26 cellular contexts compared by ENCODE assay signal in genomic region chr3:16118396-16118795, GRCh38. TPM values are rescaled to one million over a fixed set of nuclear protein-coding genes. Genes with fewer than 3 reads are reported as not detected.
"Had no signal": no experiment of that assay in that cellular context is flagged by ENCODE, and none has a peak within 500 bp of the region (broad histone marks: within the 10 kb centered on the region; RNA-seq: fewer than 3 reads in every experiment).

No MANE protein-coding gene starts in this region.

- H3K36me3 ChIP-seq: neutrophil, spleen, tibial artery, upper lobe of left lung, uterus had no signal

- H3K4me1 ChIP-seq: foreskin keratinocyte, upper lobe of left lung, uterus had no signal

- H3K27ac ChIP-seq: foreskin keratinocyte, hepatocyte, neutrophil, spleen, tibial artery, upper lobe of left lung, uterus had no signal

- H3K4me2 ChIP-seq: hepatocyte had no signal

- H3K4me3 Mint-ChIP-seq: endodermal cell; naive B cell; nephron; stimulated activated memory B cell treated with anti-CD40 and anti-IgM and Interleukin-4, amounts not matched to agents 10 μg/mL and 1 μg/mL and 100 μg/mL, for 72 hours; stimulated activated naive CD8-positive, alpha-beta T cell treated with anti-CD3 and anti-CD28 coated beads, Interleukin-15, Interleukin-2, amounts not matched to agents 100 ng/mL and 50 ng/mL, for 24 hours had no signal

- H3K27ac Mint-ChIP-seq: endodermal cell; naive B cell; nephron; stimulated activated memory B cell treated with anti-CD40 and anti-IgM and Interleukin-4, amounts not matched to agents 10 μg/mL and 1 μg/mL and 100 μg/mL, for 72 hours; stimulated activated naive CD8-positive, alpha-beta T cell treated with anti-CD3 and anti-CD28 coated beads, Interleukin-15, Interleukin-2, amounts not matched to agents 100 ng/mL and 50 ng/mL, for 24 hours had no signal

- ATAC-seq: foreskin keratinocyte; left colon; left ventricle myocardium superior; sciatic nerve; stimulated activated memory B cell treated with anti-CD40 and anti-IgM and Interleukin-4, amounts not matched to agents 10 μg/mL and 1 μg/mL and 100 μg/mL, for 72 hours had no signal

- H3K79me2 ChIP-seq: hepatocyte had no signal

- FAIRE-seq: endothelial cell of umbilical vein had no signal

- H3K9me3 Mint-ChIP-seq: endodermal cell; stimulated activated memory B cell treated with anti-CD40 and anti-IgM and Interleukin-4, amounts not matched to agents 10 μg/mL and 1 μg/mL and 100 μg/mL, for 72 hours; stimulated activated naive CD8-positive, alpha-beta T cell treated with anti-CD3 and anti-CD28 coated beads, Interleukin-15, Interleukin-2, amounts not matched to agents 100 ng/mL and 50 ng/mL, for 24 hours had no signal

- DNase-seq: effector CD4-positive, alpha-beta T cell; endodermal cell; erythroblast; foreskin keratinocyte; head of caudate nucleus; left colon; left ventricle myocardium superior; mesenchymal stem cell; midbrain; naive B cell; posterior cingulate gyrus; spleen; stimulated activated CD4-positive, alpha-beta T cell treated with anti-CD3 and anti-CD28 coated beads, Interleukin-15, amount 100 ng/mL, for 24 hours; stimulated activated CD4-positive, alpha-beta T cell treated with anti-CD3 and anti-CD28 coated beads, Interleukin-1b, Interleukin-23, amount 100 ng/mL, for 48 hours; stimulated activated CD4-positive, alpha-beta T cell treated with anti-CD3 and anti-CD28 coated beads, Interleukin-4, amount 100 ng/mL, for 24 hours; tibial artery; uterus had no signal

- H3K36me3 Mint-ChIP-seq: naive B cell; stimulated activated memory B cell treated with anti-CD40 and anti-IgM and Interleukin-4, amounts not matched to agents 10 μg/mL and 1 μg/mL and 100 μg/mL, for 72 hours had no signal

- H3K27me3 ChIP-seq: foreskin keratinocyte, hepatocyte, neutrophil, spleen, tibial artery, upper lobe of left lung, uterus had no signal

- H3K4me1 Mint-ChIP-seq: naive B cell; nephron; stimulated activated memory B cell treated with anti-CD40 and anti-IgM and Interleukin-4, amounts not matched to agents 10 μg/mL and 1 μg/mL and 100 μg/mL, for 72 hours had no signal

- H3K9me3 ChIP-seq: neutrophil, tibial artery, upper lobe of left lung, uterus had no signal

- H3K4me3 ChIP-seq: hepatocyte, lung, spleen, tibial artery, upper lobe of left lung, uterus had no signal

- H2AFZ ChIP-seq: hepatocyte had no signal

- H3K27me3 Mint-ChIP-seq: stimulated activated memory B cell treated with anti-CD40 and anti-IgM and Interleukin-4, amounts not matched to agents 10 μg/mL and 1 μg/mL and 100 μg/mL, for 72 hours; stimulated activated naive CD8-positive, alpha-beta T cell treated with anti-CD3 and anti-CD28 coated beads, Interleukin-15, Interleukin-2, amounts not matched to agents 100 ng/mL and 50 ng/mL, for 24 hours had no signal

RNA-seq across cellular contexts. Expression of gene GALNT15, which starts 56.1 kb away (rescaled TPM):
- total RNA-seq: foreskin keratinocyte had no signal
- polyA plus RNA-seq: foreskin keratinocyte had no signal
